21 cellular contexts compared by ENCODE assay signal in the genomic region with DNA sequence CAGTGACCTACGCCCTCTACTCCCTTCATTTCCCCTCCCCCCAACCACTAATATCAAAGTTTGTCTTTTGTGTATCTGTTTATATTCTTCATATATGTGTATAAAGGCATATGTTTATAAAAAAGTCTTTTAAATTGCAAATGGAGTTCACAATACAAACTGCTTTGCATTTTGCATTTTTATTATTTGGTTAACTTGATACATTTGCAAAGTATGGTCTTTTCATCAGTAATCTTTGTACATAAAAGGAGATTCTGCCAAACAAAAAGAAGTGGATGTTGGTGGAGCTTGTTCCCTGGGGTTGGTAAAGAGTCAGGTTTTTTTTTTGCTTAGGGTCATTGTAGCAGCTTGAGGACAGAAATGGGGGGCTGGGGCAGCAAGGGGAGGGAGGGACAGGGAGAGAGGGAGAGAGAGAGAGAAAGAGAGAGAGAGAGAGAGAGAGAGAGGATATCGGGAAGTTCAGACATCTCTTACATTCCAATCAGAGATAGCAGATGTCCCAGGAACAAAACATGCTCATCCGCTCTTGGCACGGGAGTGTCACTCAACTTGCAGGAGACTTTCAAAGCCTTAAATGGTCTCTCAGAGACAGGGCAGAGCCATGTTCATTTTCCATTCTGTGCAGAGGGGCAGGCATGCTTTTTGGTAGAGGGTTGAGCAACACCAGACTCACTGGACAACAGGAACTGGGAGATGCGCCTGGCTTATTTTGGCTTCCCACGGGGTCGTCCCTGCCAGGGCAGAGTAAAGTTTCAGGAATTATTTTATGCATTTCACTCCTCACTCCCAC. TPM values are rescaled to one million over a fixed set of nuclear protein-coding genes. Genes with fewer than 3 reads are reported as not detected.
A peak's percentile ranks its signal among the peaks of the same experiment; 100 is the strongest.
DNase-seq lines count a peak whose midpoint lies in the region; ATAC-seq and TF ChIP-seq lines count a peak whose summit lies in the region.
"Had no signal": no experiment of that assay in that cellular context is flagged by ENCODE, and none has a peak within 500 bp of the region (broad histone marks: within the 10 kb centered on the region; RNA-seq: fewer than 3 reads in every experiment).

No MANE protein-coding gene starts in this region.

- no peak overlapping the region for H3K9ac ChIP-seq in endodermal cell (ENCODE audit: extremely low read depth, low read length, poor library complexity, severe bottlenecking)

- in situ Hi-C loops in HAP-1 (cut with MboI; ENCODE audit: low sequenced_read_pairs), result no loop called here

- 22 to 30% methylated on average over 6 of the region's 7 CpGs for WGBS in endodermal cell (ENCODE audit: insufficient coverage in 1 of 2, insufficient read length in 1 of 2), 2 experiments

- DNase-seq in right atrium auricular region (ENCODE audit: low spot score) (peak; percentile 73), Right ventricle myocardium inferior (ENCODE audit: missing footprints) (no peak), ELF-1 (ENCODE audit: low read depth, low spot score) (peak; percentile 5), HAP-1 (ENCODE audit: low spot score in 2 of 2) (peak; percentile 79 to 98), endodermal cell (peak; percentile 41)
- no peak for DNase-seq in effector memory CD4-positive, alpha-beta T cell
- DNase-seq: Caco-2; CD4-positive, CD25-positive, alpha-beta regulatory T cell; CD8-positive, alpha-beta T cell; DMS153; DND-41; GDM1; GOT3; HFFc6 had no signal

- no peak overlapping the region for H3K4me3 Mint-ChIP-seq in endodermal cell
- H3K4me3 Mint-ChIP-seq: CD4-positive, CD25-positive, alpha-beta regulatory T cell; CD8-positive, alpha-beta T cell; HFFc6 had no signal

- no peaks in the 10 kb centered on the region for H3K9me3 Mint-ChIP-seq in endodermal cell
- H3K9me3 Mint-ChIP-seq: CD8-positive, alpha-beta T cell; HFFc6 had no signal

- H3K9me3 ChIP-seq in right atrium auricular region (no peaks in the 10 kb centered on the region), HAP-1 (no peaks in the 10 kb centered on the region), endodermal cell (ENCODE audit: control insufficient read depth, low read length) (peaks cover 6% of the 10 kb centered on the region)
- no peaks in the 10 kb centered on the region for H3K9me3 ChIP-seq in effector memory CD4-positive, alpha-beta T cell (ENCODE audit: control insufficient read depth, low read length)
- H3K9me3 ChIP-seq: Caco-2 had no signal

- H3K36me3 Mint-ChIP-seq in endodermal cell (ENCODE audit: low read depth), result no peaks in the 10 kb centered on the region
- H3K36me3 Mint-ChIP-seq: CD4-positive, CD25-positive, alpha-beta regulatory T cell; CD8-positive, alpha-beta T cell had no signal

- H3K27ac Mint-ChIP-seq in endodermal cell, result no peak overlapping the region
- H3K27ac Mint-ChIP-seq: CD8-positive, alpha-beta T cell; HFFc6 had no signal

- H3K4me3 ChIP-seq in right atrium auricular region (no peak overlapping the region), HAP-1 (no peak overlapping the region), endodermal cell (ENCODE audit: low read length) (no peak overlapping the region)
- H3K4me3 ChIP-seq in effector memory CD4-positive, alpha-beta T cell (ENCODE audit: insufficient read depth, low read depth, low read length, poor library complexity, severe bottlenecking), result no peak overlapping the region
- H3K4me3 ChIP-seq: GM12878 had no signal

- TF ChIP-seq CTCF in right atrium auricular region (IDR thresholded peaks at IDR 0.05) (no peak), endodermal cell (conservative IDR thresholded peaks at IDR 0.05) (no peak)

- intact Hi-C loops in Right ventricle myocardium inferior (cut with DNase I), result no loop called here

- peaks cover 18% of the 10 kb centered on the region for H3K36me3 ChIP-seq in right atrium auricular region
- H3K36me3 ChIP-seq in HAP-1 (replicated peaks), result no peaks in the 10 kb centered on the region
- no peaks in the 10 kb centered on the region for H3K36me3 ChIP-seq in endodermal cell (ENCODE audit: control insufficient read depth, insufficient read depth, low read length)
- H3K36me3 ChIP-seq in effector memory CD4-positive, alpha-beta T cell (ENCODE audit: control insufficient read depth, insufficient read depth, low read length), result no peaks in the 10 kb centered on the region

- peaks cover 0 to 31% of the 10 kb centered on the region in 2 donors for H3K4me1 ChIP-seq in right atrium auricular region
- H3K4me1 ChIP-seq in HAP-1, result peaks cover 64% of the 10 kb centered on the region
- H3K4me1 ChIP-seq in endodermal cell (ENCODE audit: control insufficient read depth, insufficient read depth, low read length), result no peaks in the 10 kb centered on the region
- H3K4me1 ChIP-seq in effector memory CD4-positive, alpha-beta T cell (ENCODE audit: control insufficient read depth, insufficient read depth, low read length, poor library complexity, severe bottlenecking), result no peaks in the 10 kb centered on the region
- H3K4me1 ChIP-seq: Caco-2 had no signal

- H3K27me3 ChIP-seq in right atrium auricular region, result no peaks in the 10 kb centered on the region
- H3K27me3 ChIP-seq in HAP-1 (ENCODE audit: low read depth), result no peaks in the 10 kb centered on the region
- H3K27me3 ChIP-seq in endodermal cell (ENCODE audit: control insufficient read depth, insufficient read depth, low read length, poor library complexity, severe bottlenecking), result peaks cover 97% of the 10 kb centered on the region
- peaks cover 11% of the 10 kb centered on the region for H3K27me3 ChIP-seq in effector memory CD4-positive, alpha-beta T cell (replicated peaks; ENCODE audit: control insufficient read depth, insufficient read depth, low read length, poor library complexity, severe bottlenecking)

- H3K27me3 Mint-ChIP-seq in endodermal cell (ENCODE audit: insufficient read depth), result peaks cover 97% of the 10 kb centered on the region

- peak overlapping the region; percentile 88 to 94 for H3K27ac ChIP-seq in right atrium auricular region
- no peak overlapping the region for H3K27ac ChIP-seq in endodermal cell (ENCODE audit: low read depth, low read length)
- no peak overlapping the region for H3K27ac ChIP-seq in effector memory CD4-positive, alpha-beta T cell (ENCODE audit: insufficient read depth, low read length, poor library complexity, severe bottlenecking)
- H3K27ac ChIP-seq: C4-2B had no signal

- ATAC-seq in Right ventricle myocardium inferior (no peak), GM19455 (IDR thresholded peaks at IDR 0.05; ENCODE audit: unreplicated experiment) (no peak), HG02852 (IDR thresholded peaks at IDR 0.05; ENCODE audit: unreplicated experiment) (no peak)
- ATAC-seq: CD8-positive, alpha-beta T cell; GM12878; HCT116 had no signal

- peaks cover 2% of the 10 kb centered on the region for H3K4me1 Mint-ChIP-seq in endodermal cell
- H3K4me1 Mint-ChIP-seq: CD4-positive, CD25-positive, alpha-beta regulatory T cell had no signal

RNA-seq across cellular contexts. Expression of gene TBX5, which starts 44.8 kb away (rescaled TPM):
- total RNA-seq in right atrium auricular region (100 to 1,000 TPM; 238 to 345 TPM), Right ventricle myocardium inferior (55.8 TPM), endodermal cell (not detected)
- 0.14 TPM for polyA plus RNA-seq in endodermal cell (2013, experiment 1 of 2)
- polyA plus RNA-seq in endodermal cell (2013, experiment 2 of 2), result 0.17 TPM
- total RNA-seq: A172; Caco-2; CD4-positive, CD25-positive, alpha-beta regulatory T cell; CD8-positive, alpha-beta T cell; GM12878; H7 had no signal
- polyA plus RNA-seq: CD4-positive, CD25-positive, alpha-beta regulatory T cell had no signal

Comparison
In these comparisons a context has a peak if more than half of its experiments do, and no peak if none do; other contexts are left out.
1. DNase-seq: peak in right atrium auricular region (single experiment), ELF-1 (single experiment), HAP-1 (2 of 2) and endodermal cell (single experiment); none in Right ventricle myocardium inferior (single experiment) and effector memory CD4-positive, alpha-beta T cell (0 of 3).
2. H3K27ac ChIP-seq: peak in right atrium auricular region (2 of 2); none in endodermal cell (single experiment) and effector memory CD4-positive, alpha-beta T cell (single experiment).
3. RNA of gene TBX5, which starts 44.8 kb away (total RNA-seq): 238 to 345 TPM in right atrium auricular region and 55.8 TPM in Right ventricle myocardium inferior (single experiment); not detected in endodermal cell; every median in the first group is over 10 times any median in the second.